Comparison of ENCODE assay signal across 7 cellular contexts in genomic region chr18:14606551-14606950, GRCh38.
DNase-seq lines count a peak whose midpoint lies in the region; ATAC-seq and TF ChIP-seq lines count a peak whose summit lies in the region.
"Not testable (repeated sequence)": the region's sequence is repeated elsewhere in the genome, so short reads cannot be mapped to it uniquely, and the experiment has no call there.

No MANE protein-coding gene starts in this region.

- POLR2A ChIA-PET in activated CD8-positive, alpha-beta T cell treated with anti-CD3 and anti-CD28 coated beads, Interleukin-2, amount 10 ng/mL, durations not matched to agents 7 days and 5 days (lab: Charles Lee); naive thymus-derived CD4-positive, alpha-beta T cell (lab: Charles Lee): not testable (repeated sequence)

- not testable (repeated sequence) for H3K9ac ChIP-seq in DND-41 (ENCODE audit: low read depth, low read length)

- peak overlapping the region; percentile 13 for H3K4me3 Mint-ChIP-seq in T-helper 17 cell
- H3K4me3 Mint-ChIP-seq in activated CD8-positive, alpha-beta T cell treated with anti-CD3 and anti-CD28 coated beads, Interleukin-2, amount 10 ng/mL, durations not matched to agents 7 days and 5 days, result peak overlapping the region; percentile 16
- not testable (repeated sequence) for H3K4me3 Mint-ChIP-seq in activated T-helper 2 cell treated with anti-CD3 and anti-CD28 coated beads, Interferon-gamma antibody, Interleukin-2, Interleukin-4, amounts not matched to agents 10 μg/mL and 5 μg/mL and 100 μg/mL, durations not matched to agents 14 hours and 24 hours and 36 hours (ENCODE audit: low read depth); activated naive CD8-positive, alpha-beta T cell treated with anti-CD3 and anti-CD28 coated beads, Interleukin-2, amount 50 U/mL, for 24 hours
- H3K4me3 Mint-ChIP-seq in naive thymus-derived CD4-positive, alpha-beta T cell, result peak overlapping the region in 9 of 10 donors; percentile 18 to 80 (median 60)
- peak overlapping the region; percentile 35 for H3K4me3 Mint-ChIP-seq in stimulated activated naive CD8-positive, alpha-beta T cell treated with anti-CD3 and anti-CD28 coated beads, Interleukin-15, Interleukin-2, amounts not matched to agents 100 ng/mL and 50 ng/mL, for 24 hours

- peak overlapping the region; percentile 59 for H3K27ac Mint-ChIP-seq in T-helper 17 cell
- H3K27ac Mint-ChIP-seq in activated CD8-positive, alpha-beta T cell treated with anti-CD3 and anti-CD28 coated beads, Interleukin-2, amount 10 ng/mL, durations not matched to agents 7 days and 5 days, result peak overlapping the region; percentile 10
- H3K27ac Mint-ChIP-seq in activated T-helper 2 cell treated with anti-CD3 and anti-CD28 coated beads, Interferon-gamma antibody, Interleukin-2, Interleukin-4, amounts not matched to agents 10 μg/mL and 5 μg/mL and 100 μg/mL, durations not matched to agents 14 hours and 24 hours and 36 hours, result peak overlapping the region; percentile 45
- peak overlapping the region; percentile 8 for H3K27ac Mint-ChIP-seq in activated naive CD8-positive, alpha-beta T cell treated with anti-CD3 and anti-CD28 coated beads, Interleukin-2, amount 50 U/mL, for 24 hours
- peak overlapping the region; percentile 1 to 86 (median 71) for H3K27ac Mint-ChIP-seq in naive thymus-derived CD4-positive, alpha-beta T cell
- H3K27ac Mint-ChIP-seq in stimulated activated naive CD8-positive, alpha-beta T cell treated with anti-CD3 and anti-CD28 coated beads, Interleukin-15, Interleukin-2, amounts not matched to agents 100 ng/mL and 50 ng/mL, for 24 hours, result peak overlapping the region; percentile 21

- H3K79me2 ChIP-seq in DND-41 (ENCODE audit: insufficient read depth, low read length), result not testable (repeated sequence)

- not testable (repeated sequence) for DNase-seq in DND-41; T-helper 17 cell; activated CD8-positive, alpha-beta T cell treated with anti-CD3 and anti-CD28 coated beads, Interleukin-2, amount 10 ng/mL, durations not matched to agents 7 days and 5 days; activated T-helper 2 cell treated with anti-CD3 and anti-CD28 coated beads, Interferon-gamma antibody, Interleukin-2, Interleukin-4, amounts not matched to agents 10 μg/mL and 5 μg/mL and 100 μg/mL, durations not matched to agents 14 hours and 24 hours and 36 hours (ENCODE audit: low spot score); activated naive CD8-positive, alpha-beta T cell treated with anti-CD3 and anti-CD28 coated beads, Interleukin-2, amount 50 U/mL, for 24 hours
- DNase-seq in naive thymus-derived CD4-positive, alpha-beta T cell, result peak in 4 of 9 donors; percentile 6 to 21 (median 12)

- TF ChIP-seq CTCF in DND-41 (IDR thresholded peaks at IDR 0.05; ENCODE audit: borderline replicate concordance, extremely low read depth, low read length, poor library complexity, severe bottlenecking), result not testable (repeated sequence)

- not testable (repeated sequence) for H3K27me3 Mint-ChIP-seq in T-helper 17 cell; activated CD8-positive, alpha-beta T cell treated with anti-CD3 and anti-CD28 coated beads, Interleukin-2, amount 10 ng/mL, durations not matched to agents 7 days and 5 days (ENCODE audit: low read depth); activated T-helper 2 cell treated with anti-CD3 and anti-CD28 coated beads, Interferon-gamma antibody, Interleukin-2, Interleukin-4, amounts not matched to agents 10 μg/mL and 5 μg/mL and 100 μg/mL, durations not matched to agents 14 hours and 24 hours and 36 hours (ENCODE audit: low read depth); activated naive CD8-positive, alpha-beta T cell treated with anti-CD3 and anti-CD28 coated beads, Interleukin-2, amount 50 U/mL, for 24 hours; naive thymus-derived CD4-positive, alpha-beta T cell; stimulated activated naive CD8-positive, alpha-beta T cell treated with anti-CD3 and anti-CD28 coated beads, Interleukin-15, Interleukin-2, amounts not matched to agents 100 ng/mL and 50 ng/mL, for 24 hours

- intact Hi-C loops in activated T-helper 2 cell treated with anti-CD3 and anti-CD28 coated beads, Interferon-gamma antibody, Interleukin-2, Interleukin-4, amounts not matched to agents 10 μg/mL and 5 μg/mL and 100 μg/mL, durations not matched to agents 14 hours and 24 hours and 36 hours (cut with micrococcal nuclease); naive thymus-derived CD4-positive, alpha-beta T cell (cut with micrococcal nuclease): not testable (repeated sequence)

- 0 out of 3 replicates have a peak, but pooled peaks have one; percentile 20 for ATAC-seq in DND-41 (ENCODE audit: insufficient read depth, low read depth)
- not testable (repeated sequence) for ATAC-seq in T-helper 17 cell; activated CD8-positive, alpha-beta T cell treated with anti-CD3 and anti-CD28 coated beads, Interleukin-2, amount 10 ng/mL, durations not matched to agents 7 days and 5 days; activated naive CD8-positive, alpha-beta T cell treated with anti-CD3 and anti-CD28 coated beads, Interleukin-2, amount 50 U/mL, for 24 hours; naive thymus-derived CD4-positive, alpha-beta T cell

- H3K4me3 ChIP-seq in DND-41 (ENCODE audit: low read depth in 1 of 2, low read length in 2 of 2); naive thymus-derived CD4-positive, alpha-beta T cell (ENCODE audit: low read length): not testable (repeated sequence)

- not testable (repeated sequence) for H3K9me3 ChIP-seq in DND-41 (ENCODE audit: insufficient read depth, low read length, severe bottlenecking); T-helper 17 cell (ENCODE audit: control insufficient read depth, low read length, poor library complexity, severe bottlenecking); naive thymus-derived CD4-positive, alpha-beta T cell (ENCODE audit: control insufficient read depth in 2 of 3, low read length in 3 of 3)

- H3K4me2 ChIP-seq in DND-41 (ENCODE audit: insufficient read depth, low read length), result peak overlapping the region; percentile 22; the same call in 1 of the 2 replicates

- H3K9me3 Mint-ChIP-seq in activated CD8-positive, alpha-beta T cell treated with anti-CD3 and anti-CD28 coated beads, Interleukin-2, amount 10 ng/mL, durations not matched to agents 7 days and 5 days (ENCODE audit: insufficient read depth); activated T-helper 2 cell treated with anti-CD3 and anti-CD28 coated beads, Interferon-gamma antibody, Interleukin-2, Interleukin-4, amounts not matched to agents 10 μg/mL and 5 μg/mL and 100 μg/mL, durations not matched to agents 14 hours and 24 hours and 36 hours; activated naive CD8-positive, alpha-beta T cell treated with anti-CD3 and anti-CD28 coated beads, Interleukin-2, amount 50 U/mL, for 24 hours; naive thymus-derived CD4-positive, alpha-beta T cell; stimulated activated naive CD8-positive, alpha-beta T cell treated with anti-CD3 and anti-CD28 coated beads, Interleukin-15, Interleukin-2, amounts not matched to agents 100 ng/mL and 50 ng/mL, for 24 hours: not testable (repeated sequence)

- not testable (repeated sequence) for H3K36me3 Mint-ChIP-seq in T-helper 17 cell (ENCODE audit: low read depth); activated CD8-positive, alpha-beta T cell treated with anti-CD3 and anti-CD28 coated beads, Interleukin-2, amount 10 ng/mL, durations not matched to agents 7 days and 5 days (ENCODE audit: low read depth); activated T-helper 2 cell treated with anti-CD3 and anti-CD28 coated beads, Interferon-gamma antibody, Interleukin-2, Interleukin-4, amounts not matched to agents 10 μg/mL and 5 μg/mL and 100 μg/mL, durations not matched to agents 14 hours and 24 hours and 36 hours (ENCODE audit: low read depth); activated naive CD8-positive, alpha-beta T cell treated with anti-CD3 and anti-CD28 coated beads, Interleukin-2, amount 50 U/mL, for 24 hours (ENCODE audit: low read depth); naive thymus-derived CD4-positive, alpha-beta T cell; stimulated activated naive CD8-positive, alpha-beta T cell treated with anti-CD3 and anti-CD28 coated beads, Interleukin-15, Interleukin-2, amounts not matched to agents 100 ng/mL and 50 ng/mL, for 24 hours (ENCODE audit: low read depth)

- H4K20me1 ChIP-seq in DND-41 (ENCODE audit: insufficient read depth, low read length), result not testable (repeated sequence)

- CTCF ChIA-PET in activated CD8-positive, alpha-beta T cell treated with anti-CD3 and anti-CD28 coated beads, Interleukin-2, amount 10 ng/mL, durations not matched to agents 7 days and 5 days (lab: Charles Lee); naive thymus-derived CD4-positive, alpha-beta T cell (lab: Charles Lee): not testable (repeated sequence)

- H3K4me1 Mint-ChIP-seq in T-helper 17 cell, result peaks cover 11% of the 10 kb centered on the region
- peaks cover 16% of the 10 kb centered on the region for H3K4me1 Mint-ChIP-seq in activated CD8-positive, alpha-beta T cell treated with anti-CD3 and anti-CD28 coated beads, Interleukin-2, amount 10 ng/mL, durations not matched to agents 7 days and 5 days (ENCODE audit: low read depth)
- peaks cover 13% of the 10 kb centered on the region for H3K4me1 Mint-ChIP-seq in activated T-helper 2 cell treated with anti-CD3 and anti-CD28 coated beads, Interferon-gamma antibody, Interleukin-2, Interleukin-4, amounts not matched to agents 10 μg/mL and 5 μg/mL and 100 μg/mL, durations not matched to agents 14 hours and 24 hours and 36 hours (ENCODE audit: low read depth)
- peaks cover 22% of the 10 kb centered on the region for H3K4me1 Mint-ChIP-seq in activated naive CD8-positive, alpha-beta T cell treated with anti-CD3 and anti-CD28 coated beads, Interleukin-2, amount 50 U/mL, for 24 hours
- peaks cover 20 to 39% (median 32%) of the 10 kb centered on the region in 7 donors for H3K4me1 Mint-ChIP-seq in naive thymus-derived CD4-positive, alpha-beta T cell
- H3K4me1 Mint-ChIP-seq in stimulated activated naive CD8-positive, alpha-beta T cell treated with anti-CD3 and anti-CD28 coated beads, Interleukin-15, Interleukin-2, amounts not matched to agents 100 ng/mL and 50 ng/mL, for 24 hours (ENCODE audit: low read depth), result peaks cover 20% of the 10 kb centered on the region

- peaks cover 33% of the 10 kb centered on the region for H3K4me1 ChIP-seq in DND-41 (ENCODE audit: insufficient read depth, low read length)
- H3K4me1 ChIP-seq in naive thymus-derived CD4-positive, alpha-beta T cell (ENCODE audit: control insufficient read depth in 2 of 2, insufficient read depth in 2 of 2, low read length in 2 of 2), result not testable (repeated sequence)

- peak overlapping the region; percentile 70 for H3K27ac ChIP-seq in DND-41 (ENCODE audit: low read length)
- not testable (repeated sequence) for H3K27ac ChIP-seq in naive thymus-derived CD4-positive, alpha-beta T cell (ENCODE audit: low read depth, low read length)

- H3K27me3 ChIP-seq in DND-41 (ENCODE audit: insufficient read depth, low read length, poor library complexity); naive thymus-derived CD4-positive, alpha-beta T cell (ENCODE audit: control insufficient read depth in 2 of 2, insufficient read depth in 2 of 2, low read length in 2 of 2): not testable (repeated sequence)

- peak overlapping the region; percentile 45; the same call in 1 of the 2 replicates for H2AFZ ChIP-seq in DND-41 (ENCODE audit: low read depth, low read length)

- not testable (repeated sequence) for H3K36me3 ChIP-seq in DND-41 (ENCODE audit: insufficient read depth, low read length); naive thymus-derived CD4-positive, alpha-beta T cell (ENCODE audit: control insufficient read depth in 2 of 3, insufficient read depth in 3 of 3, low read length in 3 of 3)

Comparison
In these comparisons a context has a peak if more than half of its experiments do, and no peak if none do; other contexts are left out.
1. H3K27ac Mint-ChIP-seq: peak in every context shown above with its lines; median percentile 71 in naive thymus-derived CD4-positive, alpha-beta T cell; 59 in T-helper 17 cell; 45 in activated T-helper 2 cell treated with anti-CD3 and anti-CD28 coated beads, Interferon-gamma antibody, Interleukin-2, Interleukin-4, amounts not matched to agents 10 μg/mL and 5 μg/mL and 100 μg/mL, durations not matched to agents 14 hours and 24 hours and 36 hours; 21 in stimulated activated naive CD8-positive, alpha-beta T cell treated with anti-CD3 and anti-CD28 coated beads, Interleukin-15, Interleukin-2, amounts not matched to agents 100 ng/mL and 50 ng/mL, for 24 hours; 10 in activated CD8-positive, alpha-beta T cell treated with anti-CD3 and anti-CD28 coated beads, Interleukin-2, amount 10 ng/mL, durations not matched to agents 7 days and 5 days; 8 in activated naive CD8-positive, alpha-beta T cell treated with anti-CD3 and anti-CD28 coated beads, Interleukin-2, amount 50 U/mL, for 24 hours.